ENCODE assay signal across 18 cellular contexts in genomic region chr20:17644451-17644850, GRCh38. TPM values are rescaled to one million over a fixed set of nuclear protein-coding genes. Genes with fewer than 3 reads are reported as not detected.
DNase-seq lines count a peak whose midpoint lies in the region; ATAC-seq and TF ChIP-seq lines count a peak whose summit lies in the region.
"Had no signal": no experiment of that assay in that cellular context is flagged by ENCODE, and none has a peak within 500 bp of the region (broad histone marks: within the 10 kb centered on the region; RNA-seq: fewer than 3 reads in every experiment).

No MANE protein-coding gene starts in this region.

- H3K4me1 Mint-ChIP-seq in MCF 10A (ENCODE audit: insufficient read depth, unreplicated experiment) = no peaks in the 10 kb centered on the region
- peaks cover 55% of the 10 kb centered on the region for H3K4me1 Mint-ChIP-seq in osteocyte (ENCODE audit: unreplicated experiment)
- H3K4me1 Mint-ChIP-seq: activated T-helper 17 cell treated with anti-CD3 and anti-CD28 coated beads, Interleukin-2, amount 50 U/mL, for 72 hours had no signal

- TF ChIP-seq POLR2A in breast epithelium (IDR thresholded peaks at IDR 0.05) = no peak

- H3K9me3 ChIP-seq in breast epithelium (no peaks in the 10 kb centered on the region), right atrium auricular region (no peaks in the 10 kb centered on the region), upper lobe of right lung (no peaks in the 10 kb centered on the region)
- H3K9me3 ChIP-seq: A549, ovary had no signal

- H3K27me3 ChIP-seq in breast epithelium (no peaks in the 10 kb centered on the region), right atrium auricular region (no peaks in the 10 kb centered on the region), upper lobe of right lung (no peaks in the 10 kb centered on the region)
- H3K27me3 ChIP-seq: ovary had no signal

- H3K36me3 Mint-ChIP-seq in MCF 10A (ENCODE audit: insufficient read depth, unreplicated experiment) (peaks cover 25% of the 10 kb centered on the region), osteocyte (ENCODE audit: unreplicated experiment) (peaks cover 14% of the 10 kb centered on the region)
- H3K36me3 Mint-ChIP-seq: mesothelial cell of epicardium had no signal

- peak overlapping the region; percentile 57 for H3K27ac Mint-ChIP-seq in MCF 10A (ENCODE audit: low read depth, unreplicated experiment)
- peak overlapping the region; percentile 90 for H3K27ac Mint-ChIP-seq in osteocyte (ENCODE audit: unreplicated experiment)

- BruUV-seq in MCF 10A (replicated peaks; lab: Mats Ljungman, UMichigan) = no TSS peak

- CTCF ChIA-PET in MCF 10A (lab: Yijun Ruan, JAX) = interaction anchor here (0.9 to 5.2 kb wide), 3 partner anchors 11 to 255 kb away, joined by 3 to 24 read pairs (median 7); no protein-coding TSS in a partner anchor

- DNase-seq in MCF 10A (ENCODE audit: unreplicated experiment) = no peak
- DNase-seq in breast epithelium (ENCODE audit: low spot score in 2 of 2) = no peak
- no peak for DNase-seq in right atrium auricular region (ENCODE audit: low spot score)
- DNase-seq in osteocyte (ENCODE audit: extremely low spot score, unreplicated experiment) = no peak
- peak; percentile 63 for DNase-seq in upper lobe of right lung
- no peak for DNase-seq in T1000 (lab: John Stamatoyannopoulos, UW)
- DNase-seq: anterior cingulate cortex; CD4-positive, alpha-beta memory T cell; NCI-H1048; NCI-H345 had no signal

- no peak overlapping the region for H3K4me3 Mint-ChIP-seq in MCF 10A (ENCODE audit: unreplicated experiment)
- peak overlapping the region; percentile 43 for H3K4me3 Mint-ChIP-seq in osteocyte (ENCODE audit: unreplicated experiment)
- H3K4me3 Mint-ChIP-seq: activated T-helper 17 cell treated with anti-CD3 and anti-CD28 coated beads, Interleukin-2, amount 50 U/mL, for 72 hours; CD4-positive, alpha-beta memory T cell; mesothelial cell of epicardium had no signal

- H3K36me3 ChIP-seq in breast epithelium = no peaks in the 10 kb centered on the region
- H3K36me3 ChIP-seq in right atrium auricular region = peaks cover 24% of the 10 kb centered on the region
- H3K36me3 ChIP-seq in upper lobe of right lung = peaks cover 36% of the 10 kb centered on the region
- H3K36me3 ChIP-seq: ovary had no signal

- POLR2A ChIA-PET in MCF 10A (lab: Yijun Ruan, JAX) = no interaction called here

- H3K27ac ChIP-seq in breast epithelium = no peak overlapping the region
- peak overlapping the region; percentile 81 to 86 for H3K27ac ChIP-seq in right atrium auricular region
- H3K27ac ChIP-seq in upper lobe of right lung = no peak overlapping the region
- H3K27ac ChIP-seq: A549, ovary had no signal

- ATAC-seq in upper lobe of right lung (no peak), GM21723 (IDR thresholded peaks at IDR 0.05; ENCODE audit: unreplicated experiment) (no peak), HG03378 (IDR thresholded peaks at IDR 0.05; ENCODE audit: unreplicated experiment) (no peak)
- ATAC-seq: A549; activated T-helper 17 cell treated with anti-CD3 and anti-CD28 coated beads, Interleukin-2, amount 50 U/mL, for 72 hours; GM12878 had no signal

- no peak overlapping the region for H3K4me3 ChIP-seq in breast epithelium
- H3K4me3 ChIP-seq in right atrium auricular region = no peak overlapping the region
- H3K4me3 ChIP-seq in upper lobe of right lung = no peak overlapping the region
- H3K4me3 ChIP-seq: A549, GM12878, ovary had no signal

- H3K4me1 ChIP-seq in breast epithelium (peaks cover 4% of the 10 kb centered on the region in 2 donors), right atrium auricular region (peaks cover 0 to 84% of the 10 kb centered on the region in 2 donors), upper lobe of right lung (peaks cover 28% of the 10 kb centered on the region)
- H3K4me1 ChIP-seq: A549 had no signal

- intact Hi-C loops in MCF 10A (cut with micrococcal nuclease) (no loop called here), breast epithelium (cut with DNase I; ENCODE audit: low total_unique reads) (no loop called here), upper lobe of right lung (cut with DNase I) (no loop called here)

- H3K9me3 Mint-ChIP-seq in MCF 10A (ENCODE audit: unreplicated experiment) (no peaks in the 10 kb centered on the region), osteocyte (ENCODE audit: unreplicated experiment) (no peaks in the 10 kb centered on the region)
- H3K9me3 Mint-ChIP-seq: activated T-helper 17 cell treated with anti-CD3 and anti-CD28 coated beads, Interleukin-2, amount 50 U/mL, for 72 hours; CD4-positive, alpha-beta memory T cell; mesothelial cell of epicardium had no signal

- H3K27me3 Mint-ChIP-seq in MCF 10A (ENCODE audit: insufficient read depth, unreplicated experiment) (no peaks in the 10 kb centered on the region), osteocyte (ENCODE audit: unreplicated experiment) (no peaks in the 10 kb centered on the region)
- H3K27me3 Mint-ChIP-seq: activated T-helper 17 cell treated with anti-CD3 and anti-CD28 coated beads, Interleukin-2, amount 50 U/mL, for 72 hours; CD4-positive, alpha-beta memory T cell had no signal

- TF ChIP-seq CTCF in MCF 10A (IDR thresholded peaks at IDR 0.05; ENCODE audit: unreplicated experiment) (no peak), breast epithelium (IDR thresholded peaks at IDR 0.05) (no peak), right atrium auricular region (IDR thresholded peaks at IDR 0.05) (no peak), osteocyte (IDR thresholded peaks at IDR 0.05) (no peak), upper lobe of right lung (IDR thresholded peaks at IDR 0.05) (no peak)

RNA-seq across cellular contexts. Expression of gene RRBP1, which starts 37.6 kb away (rescaled TPM):
- total RNA-seq in MCF 10A (2022) (203 and 244 TPM in 2 replicates), breast epithelium (10 to 100 TPM; 49.8 to 92.4 (median 78.0) TPM), right atrium auricular region (10 to 100 TPM; 52.0 to 57.7 TPM), osteocyte (307 and 312 TPM in 2 replicates), upper lobe of right lung (166 TPM)

RNA-seq across cellular contexts. Expression of gene BANF2, which starts 55.3 kb away (rescaled TPM):
- total RNA-seq in MCF 10A (2022) (not detected in 2 replicates), breast epithelium (not detected), right atrium auricular region (not detected), osteocyte (not detected in 2 replicates), upper lobe of right lung (not detected)
- total RNA-seq: activated T-helper 17 cell treated with anti-CD3 and anti-CD28 coated beads, Interleukin-2, amount 50 U/mL, for 72 hours; CD4-positive, alpha-beta memory T cell; GM12878; mesothelial cell of epicardium; ovary; temporal lobe had no signal

Comparison
In these comparisons a context has a peak if more than half of its experiments do, and no peak if none do; other contexts are left out.
1. H3K27ac ChIP-seq: peak in right atrium auricular region (2 of 2); none in breast epithelium (0 of 2) and upper lobe of right lung (single experiment).